ENCODE assay signal across 10 cellular contexts in genomic region chr17:50145532-50146229, GRCh38. TPM values are rescaled to one million over a fixed set of nuclear protein-coding genes. Genes with fewer than 3 reads are reported as not detected.
DNase-seq lines count a peak whose midpoint lies in the region; ATAC-seq and TF ChIP-seq lines count a peak whose summit lies in the region.
"Had no signal": no experiment of that assay in that cellular context is flagged by ENCODE, and none has a peak within 500 bp of the region (broad histone marks: within the 10 kb centered on the region; RNA-seq: fewer than 3 reads in every experiment).

No MANE protein-coding gene starts in this region.

- H3K4me1 Mint-ChIP-seq in mesothelial cell of epicardium = peaks cover 26% of the 10 kb centered on the region

- H3K4me3 Mint-ChIP-seq in mesothelial cell of epicardium = no peak overlapping the region

- H3K9me2 ChIP-seq in neural cell (ENCODE audit: insufficient read depth, low read length) = no peaks in the 10 kb centered on the region

- no peaks in the 10 kb centered on the region for H3K27me3 Mint-ChIP-seq in mesothelial cell of epicardium (ENCODE audit: low read depth)

- peaks cover 32% of the 10 kb centered on the region for H3K36me3 ChIP-seq in BJ (ENCODE audit: control insufficient read depth, insufficient read depth, low read length)
- no peaks in the 10 kb centered on the region for H3K36me3 ChIP-seq in neural cell (ENCODE audit: insufficient read depth, low read length)

- H3K36me3 Mint-ChIP-seq in mesothelial cell of epicardium = peaks cover 30% of the 10 kb centered on the region

- no peak overlapping the region for H2AFZ ChIP-seq in neural cell (ENCODE audit: low read depth, low read length)

- H3K4me3 ChIP-seq in BJ (ENCODE audit: low read depth, low read length) = peak overlapping the region; percentile 19; the same call in 1 of the 2 replicates
- peak overlapping the region; percentile 87 for H3K4me3 ChIP-seq in HFF-Myc (replicated peaks; ENCODE audit: low read depth, low read length)
- peak overlapping the region; percentile 78 for H3K4me3 ChIP-seq in astrocyte of the cerebellum (ENCODE audit: low read depth, low read length)
- peak overlapping the region; percentile 91 for H3K4me3 ChIP-seq in neural cell (ENCODE audit: low read length)
- H3K4me3 ChIP-seq: prostate gland had no signal

- no peaks in the 10 kb centered on the region for H3K9me3 Mint-ChIP-seq in mesothelial cell of epicardium

- H3F3A ChIP-seq in neural cell (ENCODE audit: insufficient read depth, low read length, poor library complexity, severe bottlenecking) = no peaks in the 10 kb centered on the region

- CTCF ChIA-PET in BJ (lab: Yijun Ruan, JAX) = interaction anchor here (0.7 to 4.4 kb wide), 13 partner anchors 9 to 151 kb away, joined by 3 to 20 read pairs (median 5); no protein-coding TSS in a partner anchor

- POLR2A ChIA-PET in BJ (lab: Charles Lee) = no interaction called here

- H3K79me2 ChIP-seq in neural cell (replicated peaks; ENCODE audit: insufficient read depth, low read length) = peaks cover 43% of the 10 kb centered on the region

- H4K20me1 ChIP-seq in neural cell (ENCODE audit: insufficient read depth) = peaks cover 40% of the 10 kb centered on the region

- no peak overlapping the region for H3K27ac Mint-ChIP-seq in mesothelial cell of epicardium

- no peak for TF ChIP-seq RAD21 in neural cell (conservative IDR thresholded peaks at IDR 0.05)

- H3K27me3 ChIP-seq in BJ (ENCODE audit: control insufficient read depth, insufficient read depth, low read length) (no peaks in the 10 kb centered on the region), neural cell (ENCODE audit: insufficient read depth, low read depth, low read length) (no peaks in the 10 kb centered on the region)

- no peaks in the 10 kb centered on the region for H3K9me3 ChIP-seq in neural cell (ENCODE audit: low read length)
- H3K9me3 ChIP-seq: prostate gland had no signal

- TF ChIP-seq CTCF in BJ (IDR thresholded peaks at IDR 0.05; ENCODE audit: insufficient read depth, low read depth, low read length) = no peak
- no peak for TF ChIP-seq CTCF in HFF-Myc (IDR thresholded peaks at IDR 0.05; ENCODE audit: low read depth, low read length, missing control alignments)
- TF ChIP-seq CTCF in astrocyte of the cerebellum (IDR thresholded peaks at IDR 0.05; ENCODE audit: low read depth, low read length, missing control alignments) = no peak
- no peak for TF ChIP-seq CTCF in neural cell (IDR thresholded peaks at IDR 0.05; ENCODE audit: poor library complexity, severe bottlenecking)
- TF ChIP-seq CTCF in mesothelial cell of epicardium (IDR thresholded peaks at IDR 0.05; ENCODE audit: unreplicated experiment) = no peak

- ATAC-seq in HG02870 (IDR thresholded peaks at IDR 0.05; ENCODE audit: unreplicated experiment) = no peak

- TF ChIP-seq EP300 in neural cell (conservative IDR thresholded peaks at IDR 0.05; ENCODE audit: poor library complexity, severe bottlenecking) = no peak

- H3K4me2 ChIP-seq in neural cell (ENCODE audit: low read length) = peak overlapping the region; percentile 19

- in situ Hi-C loops in astrocyte of the cerebellum (cut with HindIII; ENCODE audit: low sequenced_read_pairs) = no loop called here

- no peak for DNase-seq in BJ (ENCODE audit: low read depth)
- DNase-seq in HFF-Myc (ENCODE audit: extremely low read depth, low read depth) = no peak
- DNase-seq in astrocyte of the cerebellum (ENCODE audit: low read depth) = no peak
- no peak for DNase-seq in mesothelial cell of epicardium (ENCODE audit: low spot score in 2 of 2, unreplicated experiment in 2 of 2)
- no peak for DNase-seq in stimulated activated CD4-positive, alpha-beta T cell treated with anti-CD3 and anti-CD28 coated beads, Interleukin-4, amount 100 ng/mL, for 1 hour
- no peak for DNase-seq in NCI-H1930 (lab: John Stamatoyannopoulos, UW)
- DNase-seq: NCI-H1694 had no signal

- H3K9ac ChIP-seq in neural cell (ENCODE audit: low read length) = peak overlapping the region; percentile 20

- no peak overlapping the region for H3K27ac ChIP-seq in neural cell (ENCODE audit: low read length)
- H3K27ac ChIP-seq: prostate gland had no signal

TF ChIP-seq in neural cell, 6 proteins besides CTCF, POLR2A, EP300 and RAD21:
- TF ChIP-seq REST (IDR thresholded peaks at IDR 0.05; ENCODE audit: borderline replicate concordance) = no peak
- no peak for TF ChIP-seq MXI1 (conservative IDR thresholded peaks at IDR 0.05; ENCODE audit: poor library complexity, severe bottlenecking)
- no peak for TF ChIP-seq TAF1 (IDR thresholded peaks at IDR 0.05; ENCODE audit: low read depth)
- TF ChIP-seq SMC3 (conservative IDR thresholded peaks at IDR 0.05; ENCODE audit: poor library complexity) = no peak
- TF ChIP-seq EZH2 (IDR thresholded peaks at IDR 0.05; ENCODE audit: borderline replicate concordance, insufficient read depth, low read length, poor library complexity, severe bottlenecking) = no peak
- TF ChIP-seq POLR2AphosphoS5 (IDR thresholded peaks at IDR 0.05) = no peak
TF ChIP-seq in neural cell: peak in this region for 0.

RNA-seq across cellular contexts. Expression of gene PPP1R9B, which starts 4.8 kb away (rescaled TPM):
- polyA plus RNA-seq in BJ (2011; rRNA removed) (17.2 and 19.3 TPM in 2 replicates), neural cell (29.2 and 30.5 TPM in 2 replicates)
- 27.3 and 31.6 TPM in 2 replicates for polyA minus RNA-seq in BJ (2011; rRNA and poly(A)+ RNA removed)
- polyA minus RNA-seq in neural cell = 56.8 and 70.1 TPM in 2 replicates
- total RNA-seq in mesothelial cell of epicardium = 56.4 to 58.6 TPM (median 56.6 TPM) in 3 replicates

RNA-seq across cellular contexts. Expression of gene SAMD14, which starts 15.7 kb away (rescaled TPM):
- polyA plus RNA-seq in BJ (2011; rRNA removed) = 2.7 and 5.3 TPM in 2 replicates
- 3.1 TPM in 2 replicates for polyA minus RNA-seq in BJ (2011; rRNA and poly(A)+ RNA removed)
- 105 and 128 TPM in 2 replicates for polyA plus RNA-seq in neural cell
- 77.2 and 83.0 TPM in 2 replicates for polyA minus RNA-seq in neural cell
- 17.3 to 20.0 TPM (median 19.4 TPM) in 3 replicates for total RNA-seq in mesothelial cell of epicardium

RNA-seq across cellular contexts. Expression of gene SGCA, which starts 20.1 kb away (rescaled TPM):
- polyA plus RNA-seq in BJ (2011; rRNA removed) (0.09 and 0.40 TPM in 2 replicates), neural cell (0.43 TPM in 1 of 2 replicates, not detected in the other)
- polyA minus RNA-seq in BJ (2011; rRNA and poly(A)+ RNA removed) = not detected in 2 replicates
- polyA minus RNA-seq in neural cell = not detected in 2 replicates
- not detected in 3 replicates for total RNA-seq in mesothelial cell of epicardium

RNA-seq across cellular contexts. Expression of gene PDK2, which starts 50.5 kb away (rescaled TPM):
- polyA plus RNA-seq in BJ (2011; rRNA removed) (79.3 and 155 TPM in 2 replicates), neural cell (36.2 and 41.7 TPM in 2 replicates)
- polyA minus RNA-seq in BJ (2011; rRNA and poly(A)+ RNA removed) = 76.2 and 119 TPM in 2 replicates
- 31.9 and 37.3 TPM in 2 replicates for polyA minus RNA-seq in neural cell
- total RNA-seq in mesothelial cell of epicardium = 44.6 to 46.0 TPM (median 45.4 TPM) in 3 replicates

RNA-seq across cellular contexts. Expression of gene COL1A1, which starts 55.8 kb away (rescaled TPM):
- polyA plus RNA-seq in BJ (2011; rRNA removed) (1,679 and 2,161 TPM in 2 replicates), neural cell (0.14 TPM in 1 of 2 replicates, not detected in the other)
- 4,131 and 5,702 TPM in 2 replicates for polyA minus RNA-seq in BJ (2011; rRNA and poly(A)+ RNA removed)
- polyA minus RNA-seq in neural cell = 0.46 and 0.73 TPM in 2 replicates
- total RNA-seq in mesothelial cell of epicardium = 3,780 to 4,004 TPM (median 3,972 TPM) in 3 replicates

Comparison
In these comparisons a context has a peak if more than half of its experiments do, and no peak if none do; other contexts are left out.
1. H3K4me3 ChIP-seq: peak in every context shown above with its lines; median percentile 91 in neural cell; 87 in HFF-Myc; 78 in astrocyte of the cerebellum; 19 in BJ.
2. RNA of gene SAMD14, which starts 15.7 kb away (polyA plus RNA-seq): 105 to 128 TPM in neural cell; 2.7 to 5.3 TPM in BJ; every median in the first group is over 10 times any median in the second.